ENCODE assay signal across 8 cellular contexts in genomic region chrX:65677954-65678469, GRCh38. TPM values are rescaled to one million over a fixed set of nuclear protein-coding genes. Genes with fewer than 3 reads are reported as not detected.
DNase-seq lines count a peak whose midpoint lies in the region; ATAC-seq and TF ChIP-seq lines count a peak whose summit lies in the region.

No MANE protein-coding gene starts in this region.

- H3K36me3 ChIP-seq in breast epithelium = no peaks in the 10 kb centered on the region
- H3K36me3 ChIP-seq in uterus = no peaks in the 10 kb centered on the region

- H3K4me1 ChIP-seq in breast epithelium = no peaks in the 10 kb centered on the region
- no peaks in the 10 kb centered on the region for H3K4me1 ChIP-seq in uterus

- TF ChIP-seq POLR2A in breast epithelium (IDR thresholded peaks at IDR 0.05) (no peak), uterus (IDR thresholded peaks at IDR 0.05) (peak in 1 of 2 donors; percentile 18)

- no peak for DNase-seq in activated naive CD4-positive, alpha-beta T cell treated with anti-CD3 and anti-CD28 coated beads, Interleukin-2, amount 50 U/mL, for 72 hours (ENCODE audit: low spot score in 2 of 2)
- DNase-seq in activated naive CD4-positive, alpha-beta T cell treated with anti-CD3 and anti-CD28 coated beads, Interleukin-2, amount 50 U/mL, for 16 hours = no peak
- DNase-seq in breast epithelium (ENCODE audit: low spot score in 2 of 2) = peak in 1 of 2 donors; percentile 27
- DNase-seq in medulla oblongata (ENCODE audit: extremely low spot score) = peak; percentile 54
- peak; percentile 60 to 83 for DNase-seq in uterus
- no peak for DNase-seq in type B pancreatic cell (ENCODE audit: extremely low spot score, unreplicated experiment)

- H3K27ac ChIP-seq in breast epithelium (peak overlapping the region; percentile 80 to 81), uterus (peak overlapping the region; percentile 89 to 98)

- peaks cover 0 to 17% of the 10 kb centered on the region in 2 donors for H3K27me3 ChIP-seq in breast epithelium
- H3K27me3 ChIP-seq in uterus = no peaks in the 10 kb centered on the region

- no peaks in the 10 kb centered on the region for H3K27me3 Mint-ChIP-seq in type B pancreatic cell

- H3K9me3 ChIP-seq in breast epithelium (no peaks in the 10 kb centered on the region), uterus (no peaks in the 10 kb centered on the region)

- H3K36me3 Mint-ChIP-seq in activated naive CD4-positive, alpha-beta T cell treated with anti-CD3 and anti-CD28 coated beads, Interleukin-2, amount 50 U/mL, for 72 hours = peaks cover 26 to 38% of the 10 kb centered on the region in 2 donors
- H3K36me3 Mint-ChIP-seq in type B pancreatic cell = no peaks in the 10 kb centered on the region

- H3K27ac Mint-ChIP-seq in activated naive CD4-positive, alpha-beta T cell treated with anti-CD3 and anti-CD28 coated beads, Interleukin-2, amount 50 U/mL, for 72 hours = peak overlapping the region; percentile 69
- no peak overlapping the region for H3K27ac Mint-ChIP-seq in type B pancreatic cell

- no peak for ATAC-seq in activated naive CD4-positive, alpha-beta T cell treated with anti-CD3 and anti-CD28 coated beads, Interleukin-2, amount 50 U/mL, for 72 hours
- ATAC-seq in GM21526 (IDR thresholded peaks at IDR 0.05; ENCODE audit: low FRiP score, unreplicated experiment) = no peak
- no peak for ATAC-seq in HG03045 (IDR thresholded peaks at IDR 0.05; ENCODE audit: unreplicated experiment)

- H3K4me1 Mint-ChIP-seq in type B pancreatic cell (ENCODE audit: unreplicated experiment) = no peaks in the 10 kb centered on the region

- H3K4me3 ChIP-seq in breast epithelium (peak overlapping the region in 1 of 3 donors; percentile 7), uterus (no peak overlapping the region)

- H3K9me3 Mint-ChIP-seq in activated naive CD4-positive, alpha-beta T cell treated with anti-CD3 and anti-CD28 coated beads, Interleukin-2, amount 50 U/mL, for 72 hours = no peaks in the 10 kb centered on the region
- no peaks in the 10 kb centered on the region for H3K9me3 Mint-ChIP-seq in type B pancreatic cell

- TF ChIP-seq CTCF in breast epithelium (IDR thresholded peaks at IDR 0.05) (no peak), uterus (IDR thresholded peaks at IDR 0.05) (no peak), type B pancreatic cell (conservative IDR thresholded peaks at IDR 0.05) (no peak)

- intact Hi-C loops in breast epithelium (cut with DNase I; ENCODE audit: low total_unique reads) = no loop called here
- intact Hi-C loops in uterus (cut with DNase I; ENCODE audit: low total_unique reads) = no loop called here

- H3K4me3 Mint-ChIP-seq in type B pancreatic cell = no peak overlapping the region

RNA-seq across cellular contexts. Expression of gene MSN, which starts 10.6 kb away (rescaled TPM):
- 100 to 1,000 TPM; 451 to 569 TPM for total RNA-seq in activated naive CD4-positive, alpha-beta T cell treated with anti-CD3 and anti-CD28 coated beads, Interleukin-2, amount 50 U/mL, for 72 hours
- 100 to 1,000 TPM; 132 to 190 (median 182) TPM for total RNA-seq in breast epithelium
- 100 to 1,000 TPM; 106 to 285 (median 137) TPM for total RNA-seq in uterus
- 16.7 and 80.7 TPM in 2 replicates for total RNA-seq in type B pancreatic cell (ENCODE audit: low replicate concordance)

Comparison
In these comparisons a context has a peak if more than half of its experiments do, and no peak if none do; other contexts are left out.
1. DNase-seq: peak in medulla oblongata (single experiment) and uterus (2 of 2); none in activated naive CD4-positive, alpha-beta T cell treated with anti-CD3 and anti-CD28 coated beads, Interleukin-2, amount 50 U/mL, for 72 hours (0 of 2), activated naive CD4-positive, alpha-beta T cell treated with anti-CD3 and anti-CD28 coated beads, Interleukin-2, amount 50 U/mL, for 16 hours (single experiment) and type B pancreatic cell (single experiment).